In the genomic region with DNA sequence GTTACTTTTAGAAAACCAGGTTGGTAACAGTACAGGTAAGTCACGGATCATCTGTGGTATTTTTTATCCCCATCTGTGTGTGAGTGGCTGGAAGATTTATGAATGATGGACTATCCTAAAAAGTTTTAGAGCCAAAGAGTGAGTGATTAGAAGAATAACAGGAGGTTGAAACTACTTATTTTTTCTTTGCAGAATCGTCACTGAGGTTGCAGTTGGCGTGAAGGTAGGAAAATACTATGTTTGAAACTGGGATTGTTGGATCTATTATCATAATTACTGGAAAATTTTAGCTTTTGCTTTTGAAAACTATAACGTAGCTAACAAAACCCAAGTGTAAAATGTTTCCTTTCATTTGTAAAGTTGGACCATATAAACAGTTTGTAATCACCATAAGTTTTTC, we compare ENCODE assay signal across 9 cellular contexts. TPM values are rescaled to one million over a fixed set of nuclear protein-coding genes. Genes with fewer than 3 reads are reported as not detected.
DNase-seq lines count a peak whose midpoint lies in the region; ATAC-seq, FAIRE-seq and TF ChIP-seq lines count a peak whose summit lies in the region.
"Had no signal": no experiment of that assay in that cellular context is flagged by ENCODE, and none has a peak within 500 bp of the region (broad histone marks: within the 10 kb centered on the region; RNA-seq: fewer than 3 reads in every experiment).

No MANE protein-coding gene starts in this region.

- H3K4me1 Mint-ChIP-seq in astrocyte (ENCODE audit: low read depth, unreplicated experiment) (peaks cover 8% of the 10 kb centered on the region), type B pancreatic cell (ENCODE audit: unreplicated experiment) (peaks cover 19% of the 10 kb centered on the region)

- H3K4me3 ChIP-seq in cardiac muscle cell = peak overlapping the region; percentile 93
- peak overlapping the region; percentile 96 for H3K4me3 ChIP-seq in astrocyte (ENCODE audit: insufficient read depth, low read depth, low read length)
- H3K4me3 ChIP-seq in lower lobe of right lung = peak overlapping the region; percentile 95

- TF ChIP-seq CTCF in cardiac muscle cell (IDR thresholded peaks at IDR 0.05; ENCODE audit: low read depth, low read length) (no peak), astrocyte (IDR thresholded peaks at IDR 0.05; ENCODE audit: insufficient read depth, low read depth, low read length) (no peak), lower lobe of right lung (IDR thresholded peaks at IDR 0.05) (no peak), type B pancreatic cell (conservative IDR thresholded peaks at IDR 0.05) (no peak)

- H3K4me2 ChIP-seq in astrocyte (ENCODE audit: low read length) = peak overlapping the region; percentile 91

- H3K9me3 Mint-ChIP-seq in astrocyte (ENCODE audit: unreplicated experiment) (peaks cover 2% of the 10 kb centered on the region), type B pancreatic cell (peaks cover 3% of the 10 kb centered on the region)

- H3K36me3 ChIP-seq in cardiac muscle cell (peaks cover 2% of the 10 kb centered on the region), astrocyte (ENCODE audit: insufficient read depth, low read length) (peaks cover 7% of the 10 kb centered on the region), lower lobe of right lung (peaks cover 9% of the 10 kb centered on the region)

- H4K20me1 ChIP-seq in astrocyte (ENCODE audit: insufficient read depth, low read length) = peaks cover 36% of the 10 kb centered on the region

- no peak overlapping the region for H2AFZ ChIP-seq in astrocyte (ENCODE audit: low read depth, low read length)

- H3K9me3 ChIP-seq in cardiac muscle cell (ENCODE audit: low read depth) (no peaks in the 10 kb centered on the region), astrocyte (ENCODE audit: insufficient read depth, low read depth, low read length) (no peaks in the 10 kb centered on the region), lower lobe of right lung (no peaks in the 10 kb centered on the region)

- H3K36me3 Mint-ChIP-seq in astrocyte (ENCODE audit: low read depth, unreplicated experiment) = peaks cover 14% of the 10 kb centered on the region
- H3K36me3 Mint-ChIP-seq in type B pancreatic cell = peaks cover 30% of the 10 kb centered on the region

- H3K27ac ChIP-seq in cardiac muscle cell = no peak overlapping the region
- peak overlapping the region; percentile 99 for H3K27ac ChIP-seq in astrocyte (ENCODE audit: low read depth, low read length)
- no peak overlapping the region for H3K27ac ChIP-seq in lower lobe of right lung

- intact Hi-C loops in Right ventricle myocardium inferior (cut with DNase I) = loop anchor here (10.0 kb wide), 1 partner anchor 189 kb away; no protein-coding TSS in a partner anchor
- intact Hi-C loops in lower lobe of right lung (cut with DNase I) = no loop called here

- H3K79me2 ChIP-seq in astrocyte (ENCODE audit: insufficient read depth, low read length) = peaks cover 63% of the 10 kb centered on the region

- no peak for DNase-seq in cardiac muscle cell (ENCODE audit: low read depth in 1 of 2, low spot score in 1 of 2)
- no peak for DNase-seq in Right ventricle myocardium inferior (ENCODE audit: missing footprints)
- DNase-seq in astrocyte (ENCODE audit: low read depth) = no peak
- no peak for DNase-seq in lower lobe of right lung
- DNase-seq in type B pancreatic cell (ENCODE audit: extremely low spot score, unreplicated experiment) = no peak
- DNase-seq in NCI-H510A (lab: John Stamatoyannopoulos, UW) = no peak

- H3K27ac Mint-ChIP-seq in astrocyte (ENCODE audit: unreplicated experiment) (peak overlapping the region; percentile 94), type B pancreatic cell (peak overlapping the region; percentile 93)

- H3K4me1 ChIP-seq in cardiac muscle cell (ENCODE audit: low read depth) = peaks cover 11% of the 10 kb centered on the region
- H3K4me1 ChIP-seq in astrocyte (ENCODE audit: insufficient read depth, low read length) = peaks cover 4% of the 10 kb centered on the region
- peaks cover 24% of the 10 kb centered on the region for H3K4me1 ChIP-seq in lower lobe of right lung

- FAIRE-seq in astrocyte (lab: Jason Lieb, UNC) = peak; percentile 39
- FAIRE-seq: bronchial epithelial cell had no signal

- H3K27me3 ChIP-seq in cardiac muscle cell (no peaks in the 10 kb centered on the region), astrocyte (ENCODE audit: insufficient read depth, low read length) (no peaks in the 10 kb centered on the region), lower lobe of right lung (ENCODE audit: low read depth) (no peaks in the 10 kb centered on the region)

- H3K27me3 Mint-ChIP-seq in astrocyte (ENCODE audit: low read depth, unreplicated experiment) (no peaks in the 10 kb centered on the region), type B pancreatic cell (no peaks in the 10 kb centered on the region)

- ATAC-seq in Right ventricle myocardium inferior = no peak
- ATAC-seq in lower lobe of right lung = no peak
- ATAC-seq in GM18873 (IDR thresholded peaks at IDR 0.05; ENCODE audit: low FRiP score, unreplicated experiment) = no peak
- ATAC-seq in GM19397 (IDR thresholded peaks at IDR 0.05; ENCODE audit: unreplicated experiment) = no peak

- peak overlapping the region; percentile 100 for H3K9ac ChIP-seq in astrocyte (ENCODE audit: low read length)

- H3K4me3 Mint-ChIP-seq in astrocyte (ENCODE audit: unreplicated experiment) (peak overlapping the region; percentile 97), type B pancreatic cell (peak overlapping the region; percentile 96)

RNA-seq across cellular contexts. Expression of gene PTBP2, which starts 1.8 kb away (rescaled TPM):
- total RNA-seq in cardiac muscle cell (80.8 and 89.6 TPM in 2 replicates), Right ventricle myocardium inferior (11.2 TPM), astrocyte (17.7 and 20.7 TPM in 2 replicates), lower lobe of right lung (12.8 TPM), type B pancreatic cell (ENCODE audit: low replicate concordance) (16.0 and 40.6 TPM in 2 replicates)
- 37.1 and 61.2 TPM in 2 replicates for polyA plus RNA-seq in cardiac muscle cell
